ENCODE assay signal across 24 cellular contexts in genomic region chr2:479505-480161, GRCh38.
DNase-seq lines count a peak whose midpoint lies in the region; ATAC-seq, FAIRE-seq and TF ChIP-seq lines count a peak whose summit lies in the region.
"Had no signal": no experiment of that assay in that cellular context is flagged by ENCODE, and none has a peak within 500 bp of the region (broad histone marks: within the 10 kb centered on the region; RNA-seq: fewer than 3 reads in every experiment).

No MANE protein-coding gene starts in this region.

- H3K4me3 Mint-ChIP-seq in nephron = peak overlapping the region; percentile 32 to 50 (median 45)
- H3K4me3 Mint-ChIP-seq: activated T-cell treated with anti-CD3 and anti-CD28 coated beads, Interleukin-2, amount 50 U/mL, for 72 hours; CD4-positive, CD25-positive, alpha-beta regulatory T cell; stimulated activated memory B cell treated with anti-CD40 and anti-IgM and Interleukin-4, amounts not matched to agents 10 μg/mL and 1 μg/mL and 100 μg/mL, for 72 hours had no signal

- no peaks in the 10 kb centered on the region for H4K20me1 ChIP-seq in PC-3 (ENCODE audit: low read length)

- no peaks in the 10 kb centered on the region for H3K36me3 Mint-ChIP-seq in nephron (ENCODE audit: low read depth)
- H3K36me3 Mint-ChIP-seq: activated naive CD4-positive, alpha-beta T cell treated with anti-CD3 and anti-CD28 coated beads, Interleukin-2, amount 50 U/mL, for 72 hours; CD4-positive, CD25-positive, alpha-beta regulatory T cell; stimulated activated memory B cell treated with anti-CD40 and anti-IgM and Interleukin-4, amounts not matched to agents 10 μg/mL and 1 μg/mL and 100 μg/mL, for 72 hours had no signal

- no peaks in the 10 kb centered on the region for H3K4me1 ChIP-seq in ACC112 (ENCODE audit: control insufficient read depth, insufficient read depth, low read length, unreplicated experiment)
- H3K4me1 ChIP-seq in PC-3 (ENCODE audit: insufficient read depth, low read length) = 0 out of 2 replicates have a peak, but pooled peaks cover 4% of the 10 kb centered on the region
- H3K4me1 ChIP-seq in kidney (ENCODE audit: control insufficient read depth in 1 of 2, insufficient read depth in 1 of 2, low read depth in 1 of 2, low read length in 2 of 2) = peaks cover 5 to 17% of the 10 kb centered on the region in 2 donors

- FAIRE-seq in kidney (lab: Jason Lieb, UNC) = peak; percentile 83
- FAIRE-seq: astrocyte, K562 had no signal

- H3K79me2 ChIP-seq in ACC112 (ENCODE audit: control insufficient read depth, insufficient read depth, low read length, unreplicated experiment) (no peaks in the 10 kb centered on the region), PC-3 (ENCODE audit: low read length) (no peaks in the 10 kb centered on the region)

- BruUV-seq in PC-3 (replicated peaks; lab: Mats Ljungman, UMichigan) = no TSS peak

- no peak overlapping the region for H3K27ac ChIP-seq in ACC112 (ENCODE audit: low read depth, low read length)
- no peak overlapping the region for H3K27ac ChIP-seq in PC-3 (ENCODE audit: low read length)
- peak overlapping the region; percentile 89 to 91 for H3K27ac ChIP-seq in kidney (ENCODE audit: low read depth in 2 of 2, low read length in 2 of 2)
- H3K27ac ChIP-seq: thoracic aorta had no signal

- H3K9me2 ChIP-seq in PC-3 (replicated peaks; ENCODE audit: low read length) = no peaks in the 10 kb centered on the region

- H3K9me3 ChIP-seq in PC-3 (ENCODE audit: low read length) (no peaks in the 10 kb centered on the region), kidney (ENCODE audit: control insufficient read depth in 1 of 2, low read length in 2 of 2) (no peaks in the 10 kb centered on the region)
- H3K9me3 ChIP-seq: thoracic aorta had no signal

- H3K9ac ChIP-seq in PC-3 (ENCODE audit: low read length) (no peak overlapping the region), kidney (ENCODE audit: low read length in 2 of 2) (peak overlapping the region; percentile 28 to 75)

- H3K27me3 Mint-ChIP-seq in nephron (ENCODE audit: low read depth) = peaks cover 7% of the 10 kb centered on the region
- H3K27me3 Mint-ChIP-seq: stimulated activated memory B cell treated with anti-CD40 and anti-IgM and Interleukin-4, amounts not matched to agents 10 μg/mL and 1 μg/mL and 100 μg/mL, for 72 hours had no signal

- H3K27me3 ChIP-seq in ACC112 (ENCODE audit: insufficient read depth, low read length) (no peaks in the 10 kb centered on the region), PC-3 (ENCODE audit: low read length) (peaks cover 85% of the 10 kb centered on the region)

- H3K9me3 Mint-ChIP-seq in nephron = peaks cover 10% of the 10 kb centered on the region
- H3K9me3 Mint-ChIP-seq: activated T-cell treated with anti-CD3 and anti-CD28 coated beads, Interleukin-2, amount 50 U/mL, for 72 hours; stimulated activated memory B cell treated with anti-CD40 and anti-IgM and Interleukin-4, amounts not matched to agents 10 μg/mL and 1 μg/mL and 100 μg/mL, for 72 hours had no signal

- DNase-seq in PC-3 (peak; percentile 11), kidney (no peak), GM19238 (ENCODE audit: insufficient read length, low spot score) (no peak), RPMI8226 (no peak)
- DNase-seq: activated CD4-positive, CD25-positive, alpha-beta regulatory T cell treated with anti-CD3 and anti-CD28 coated beads, Interleukin-2, amount 50 U/mL, for 72 hours; activated CD8-positive, alpha-beta memory T cell treated with anti-CD3 and anti-CD28 coated beads for 24 hours; activated T-cell treated with anti-CD3 and anti-CD28 coated beads, Interleukin-2, amount 50 U/mL, for 72 hours; CD4-positive, CD25-positive, alpha-beta regulatory T cell; effector memory CD4-positive, alpha-beta T cell; GOT3; NCI-H1694 treated with DMSO at 0.1 percent for 48 hours; NCI-H510A; NK-92 treated with Interleukin-12 subunit alpha and Interleukin-12 subunit beta, amount 100 ng/mL, for 24 hours; stimulated activated CD4-positive, alpha-beta T cell treated with anti-CD3 and anti-CD28 coated beads, Interleukin-1b, Interleukin-23, amount 100 ng/mL, for 48 hours; T1000 had no signal

- H3F3A ChIP-seq in PC-3 (ENCODE audit: low read length, unreplicated experiment) = no peaks in the 10 kb centered on the region

- no peak overlapping the region for H2AFZ ChIP-seq in ACC112 (ENCODE audit: low read length, unreplicated experiment)
- peak overlapping the region; percentile 88 for H2AFZ ChIP-seq in PC-3 (ENCODE audit: low read length)

- H3K36me3 ChIP-seq in ACC112 (ENCODE audit: insufficient read depth, low read length) = no peaks in the 10 kb centered on the region
- H3K36me3 ChIP-seq in PC-3 (ENCODE audit: low read depth, low read length) = no peaks in the 10 kb centered on the region
- H3K36me3 ChIP-seq in kidney (ENCODE audit: control insufficient read depth in 1 of 2, insufficient read depth in 2 of 2, low read length in 2 of 2) = no peaks in the 10 kb centered on the region
- H3K36me3 ChIP-seq: thoracic aorta had no signal

- intact Hi-C loops in PC-3 (cut with micrococcal nuclease) (no loop called here), kidney (cut with DNase I) (no loop called here)

- peaks cover 13% of the 10 kb centered on the region for H3K4me1 Mint-ChIP-seq in nephron
- H3K4me1 Mint-ChIP-seq: CD4-positive, CD25-positive, alpha-beta regulatory T cell; stimulated activated memory B cell treated with anti-CD40 and anti-IgM and Interleukin-4, amounts not matched to agents 10 μg/mL and 1 μg/mL and 100 μg/mL, for 72 hours had no signal

- peak overlapping the region; percentile 79 for H3K4me2 ChIP-seq in PC-3 (ENCODE audit: low read length)

- ATAC-seq in PC-3 (0 out of 2 replicates have a peak, but pooled peaks have one; percentile 31), HG02571 (IDR thresholded peaks at IDR 0.05; ENCODE audit: unreplicated experiment) (no peak), HG03095 (IDR thresholded peaks at IDR 0.05; ENCODE audit: unreplicated experiment) (no peak)
- ATAC-seq: activated naive CD4-positive, alpha-beta T cell treated with anti-CD3 and anti-CD28 coated beads, Interleukin-2, amount 50 U/mL, for 72 hours; activated T-cell treated with anti-CD3 and anti-CD28 coated beads, Interleukin-2, amount 50 U/mL, for 72 hours; K562; stimulated activated memory B cell treated with anti-CD40 and anti-IgM and Interleukin-4, amounts not matched to agents 10 μg/mL and 1 μg/mL and 100 μg/mL, for 72 hours had no signal

- POLR2A ChIA-PET in PC-3 (lab: Charles Lee; ENCODE audit: unreplicated experiment) = no interaction called here

- peak overlapping the region; percentile 90 to 98 (median 97) for H3K27ac Mint-ChIP-seq in nephron
- H3K27ac Mint-ChIP-seq: activated naive CD4-positive, alpha-beta T cell treated with anti-CD3 and anti-CD28 coated beads, Interleukin-2, amount 50 U/mL, for 72 hours; activated T-cell treated with anti-CD3 and anti-CD28 coated beads, Interleukin-2, amount 50 U/mL, for 72 hours; stimulated activated memory B cell treated with anti-CD40 and anti-IgM and Interleukin-4, amounts not matched to agents 10 μg/mL and 1 μg/mL and 100 μg/mL, for 72 hours had no signal

- CTCF ChIA-PET in PC-3 (lab: Charles Lee) = no interaction called here

- TF ChIP-seq CTCF in PC-3 (conservative IDR thresholded peaks at IDR 0.05; ENCODE audit: low read depth, low read length) = no peak
- no peak for TF ChIP-seq CTCF in kidney (IDR thresholded peaks at IDR 0.05; ENCODE audit: borderline replicate concordance, extremely low read depth, insufficient read depth)
- no peak for TF ChIP-seq CTCF in nephron (IDR thresholded peaks at IDR 0.05; ENCODE audit: unreplicated experiment in 3 of 3)

- H3K4me3 ChIP-seq in ACC112 (ENCODE audit: low read depth, low read length) (peak overlapping the region; percentile 47; the same call in 1 of the 2 replicates), PC-3 (ENCODE audit: low read length) (peak overlapping the region; percentile 64), kidney (ENCODE audit: low read length in 2 of 2) (peak overlapping the region; percentile 52 to 59)
- H3K4me3 ChIP-seq: K562, thoracic aorta had no signal

Comparison
In these comparisons a context has a peak if more than half of its experiments do, and no peak if none do; other contexts are left out.
1. H3K27ac ChIP-seq: peak in kidney (2 of 2); none in ACC112 (single experiment) and PC-3 (single experiment).
2. Peak in every context shown above with its lines, with median percentiles within 50 percentile points of each other: H3K4me3 ChIP-seq.